10 cellular contexts compared by ENCODE assay signal in the genomic region with DNA sequence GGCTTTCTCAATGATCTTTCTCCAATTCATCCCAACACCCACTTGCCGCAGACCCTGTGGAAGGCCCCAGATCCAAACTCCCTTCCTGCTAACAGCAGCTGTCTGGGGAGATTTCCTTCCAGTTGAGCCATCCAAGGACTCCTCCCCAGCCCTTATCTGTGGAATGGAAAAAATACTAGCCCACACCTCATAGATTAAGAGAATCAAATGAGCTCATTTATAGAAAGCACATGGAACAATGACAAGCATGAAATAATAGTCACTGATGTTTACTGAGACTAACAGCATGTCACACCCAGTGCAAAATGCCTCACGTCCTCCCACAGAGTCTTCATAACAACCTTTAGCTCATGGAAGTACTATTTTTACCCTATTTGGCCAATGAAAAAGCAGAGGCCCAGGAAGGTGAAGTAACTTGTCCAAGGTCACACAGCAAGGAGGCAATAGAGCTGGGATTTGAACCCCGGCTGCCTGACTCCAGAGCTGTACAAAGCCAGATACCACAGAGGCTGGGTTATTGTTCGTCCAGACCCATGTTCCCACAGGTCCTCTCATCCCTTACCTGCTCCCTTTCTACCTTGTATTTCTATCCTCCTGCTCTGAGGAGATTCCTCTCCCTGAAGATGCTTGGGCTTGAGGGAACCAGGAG. TPM values are rescaled to one million over a fixed set of nuclear protein-coding genes. Genes with fewer than 3 reads are reported as not detected.
DNase-seq lines count a peak whose midpoint lies in the region; ATAC-seq and TF ChIP-seq lines count a peak whose summit lies in the region.
"Had no signal": no experiment of that assay in that cellular context is flagged by ENCODE, and none has a peak within 500 bp of the region (broad histone marks: within the 10 kb centered on the region; RNA-seq: fewer than 3 reads in every experiment).

No MANE protein-coding gene starts in this region.

- H3K4me3 Mint-ChIP-seq in natural killer cell treated with Interleukin-12 subunit alpha and Interleukin-12 subunit beta and Interleukin-15 and Interleukin-18, amount 100 ng/mL, for 72 hours, result peak overlapping the region; percentile 95
- H3K4me3 Mint-ChIP-seq in natural killer cell, result no peak overlapping the region
- H3K4me3 Mint-ChIP-seq in central memory CD8-positive, alpha-beta T cell, result no peak overlapping the region

- H3K9me3 ChIP-seq in mucosa of descending colon (no peaks in the 10 kb centered on the region), vagina (no peaks in the 10 kb centered on the region)

- H3K36me3 Mint-ChIP-seq in natural killer cell treated with Interleukin-12 subunit alpha and Interleukin-12 subunit beta and Interleukin-15 and Interleukin-18, amount 100 ng/mL, for 72 hours, result peaks cover 20% of the 10 kb centered on the region
- no peaks in the 10 kb centered on the region for H3K36me3 Mint-ChIP-seq in natural killer cell
- H3K36me3 Mint-ChIP-seq in central memory CD8-positive, alpha-beta T cell (ENCODE audit: insufficient read depth), result peaks cover 3% of the 10 kb centered on the region

- intact Hi-C loops in natural killer cell (cut with micrococcal nuclease), result no loop called here
- intact Hi-C loops in mucosa of descending colon (cut with DNase I, micrococcal nuclease), result no loop called here
- intact Hi-C loops in vagina (cut with DNase I), result no loop called here

- no peak for ATAC-seq in natural killer cell treated with Interleukin-12 subunit alpha and Interleukin-12 subunit beta and Interleukin-15 and Interleukin-18, amount 100 ng/mL, for 72 hours
- ATAC-seq in natural killer cell (no peak), mucosa of descending colon (peak; percentile 34)
- no peak for ATAC-seq in central memory CD8-positive, alpha-beta T cell (replicated peaks; ENCODE audit: extremely low read depth, poor library complexity, severe bottlenecking)

- no peaks in the 10 kb centered on the region for H3K27me3 ChIP-seq in vagina

- H3K4me1 ChIP-seq in mucosa of descending colon (ENCODE audit: low read depth), result no peaks in the 10 kb centered on the region
- peaks cover 61% of the 10 kb centered on the region for H3K4me1 ChIP-seq in vagina

- H3K27ac Mint-ChIP-seq in natural killer cell treated with Interleukin-12 subunit alpha and Interleukin-12 subunit beta and Interleukin-15 and Interleukin-18, amount 100 ng/mL, for 72 hours, result peak overlapping the region; percentile 99 to 100
- H3K27ac Mint-ChIP-seq in natural killer cell, result peak overlapping the region in 1 of 2 donors; percentile 87
- peak overlapping the region; percentile 75 for H3K27ac Mint-ChIP-seq in central memory CD8-positive, alpha-beta T cell (ENCODE audit: low read depth)

- peak; percentile 15 for DNase-seq in natural killer cell treated with Interleukin-12 subunit alpha and Interleukin-12 subunit beta and Interleukin-15 and Interleukin-18, amount 100 ng/mL, for 72 hours (ENCODE audit: low spot score)
- DNase-seq in natural killer cell (no peak), mucosa of descending colon (no peak), vagina (ENCODE audit: extremely low spot score in 2 of 2) (no peak), NK-92 (lab: John Stamatoyannopoulos, UW; ENCODE audit: unreplicated experiment) (no peak), NCI-H2029 treated with DMSO at 0.1 percent for 48 hours (lab: John Stamatoyannopoulos, UW) (no peak), KG1 (lab: John Stamatoyannopoulos, UW) (no peak)
- no peak for DNase-seq in central memory CD8-positive, alpha-beta T cell (ENCODE audit: low spot score in 2 of 2)
- DNase-seq: effector CD8-positive, alpha-beta T cell; retina had no signal

- no peaks in the 10 kb centered on the region for H3K36me3 ChIP-seq in mucosa of descending colon (ENCODE audit: low read depth)
- H3K36me3 ChIP-seq in vagina, result no peaks in the 10 kb centered on the region

- TF ChIP-seq CTCF in natural killer cell (IDR thresholded peaks at IDR 0.05), result no peak
- no peak for TF ChIP-seq CTCF in mucosa of descending colon (IDR thresholded peaks at IDR 0.05)
- no peak for TF ChIP-seq CTCF in vagina (IDR thresholded peaks at IDR 0.05)

- H3K9me3 Mint-ChIP-seq in natural killer cell treated with Interleukin-12 subunit alpha and Interleukin-12 subunit beta and Interleukin-15 and Interleukin-18, amount 100 ng/mL, for 72 hours, result no peaks in the 10 kb centered on the region
- peaks cover 0 to 3% of the 10 kb centered on the region in 2 donors for H3K9me3 Mint-ChIP-seq in natural killer cell
- no peaks in the 10 kb centered on the region for H3K9me3 Mint-ChIP-seq in central memory CD8-positive, alpha-beta T cell

- H3K4me3 ChIP-seq in mucosa of descending colon (no peak overlapping the region), vagina (no peak overlapping the region)

- TF ChIP-seq POLR2A in vagina (IDR thresholded peaks at IDR 0.05), result no peak

- H3K27me3 Mint-ChIP-seq in natural killer cell treated with Interleukin-12 subunit alpha and Interleukin-12 subunit beta and Interleukin-15 and Interleukin-18, amount 100 ng/mL, for 72 hours, result peaks cover 0 to 12% of the 10 kb centered on the region in 2 donors
- peaks cover 0 to 15% of the 10 kb centered on the region in 2 donors for H3K27me3 Mint-ChIP-seq in natural killer cell (ENCODE audit: low read depth in 2 of 2)
- no peaks in the 10 kb centered on the region for H3K27me3 Mint-ChIP-seq in central memory CD8-positive, alpha-beta T cell

- H3K4me1 Mint-ChIP-seq in natural killer cell treated with Interleukin-12 subunit alpha and Interleukin-12 subunit beta and Interleukin-15 and Interleukin-18, amount 100 ng/mL, for 72 hours (ENCODE audit: low read depth in 2 of 2), result peaks cover 60 to 67% of the 10 kb centered on the region in 2 donors
- H3K4me1 Mint-ChIP-seq in natural killer cell, result peaks cover 31 to 66% of the 10 kb centered on the region in 2 donors
- H3K4me1 Mint-ChIP-seq in central memory CD8-positive, alpha-beta T cell, result peaks cover 45% of the 10 kb centered on the region

- H3K27ac ChIP-seq in vagina, result peak overlapping the region; percentile 68

RNA-seq across cellular contexts. Expression of a gene that starts 23.4 kb away (rescaled TPM):
- total RNA-seq in natural killer cell treated with Interleukin-12 subunit alpha and Interleukin-12 subunit beta and Interleukin-15 and Interleukin-18, amount 100 ng/mL, for 72 hours, result under 1 TPM in 1 of 2 donors, not detected in 1; 0.08 TPM
- total RNA-seq in natural killer cell (not detected), mucosa of descending colon (10 to 100 TPM in 2 of 3 donors, 1 to 10 TPM in 1; 3.8 to 45.8 (median 12.3) TPM), vagina (51.1 TPM)

Comparison
In these comparisons a context has a peak if more than half of its experiments do, and no peak if none do; other contexts are left out.
1. RNA of a gene that starts 23.4 kb away (total RNA-seq): 51.1 TPM in vagina (single experiment) and 3.8 to 45.8 TPM in mucosa of descending colon; 0.08 TPM in natural killer cell treated with Interleukin-12 subunit alpha and Interleukin-12 subunit beta and Interleukin-15 and Interleukin-18, amount 100 ng/mL, for 72 hours and not detected in natural killer cell; every median in the first group is over 4 times any median in the second.